ENCODE assay signal across 1 cellular context in genomic region chr15:31869640-31870335, GRCh38.
TF ChIP-seq lines count a peak whose summit lies in the region.

No MANE protein-coding gene starts in this region.

TF ChIP-seq in SK-N-SH, 30 proteins besides CTCF, POLR2A, EP300 and RAD21 (continued from another document):
- TF ChIP-seq USF2 (IDR thresholded peaks at IDR 0.05; ENCODE audit: borderline replicate concordance, low read depth, low read length) (no peak), POLR2AphosphoS5 (IDR thresholded peaks at IDR 0.05; ENCODE audit: low read depth, low read length) (no peak), RFX5 (IDR thresholded peaks at IDR 0.05; ENCODE audit: low read length) (no peak), IRF3 (IDR thresholded peaks at IDR 0.05; ENCODE audit: low read depth, low read length) (no peak), GABPA (IDR thresholded peaks at IDR 0.05; ENCODE audit: low read depth) (no peak), MXI1 (IDR thresholded peaks at IDR 0.05; ENCODE audit: low read depth, low read length) (no peak), FOSL2 (IDR thresholded peaks at IDR 0.05; ENCODE audit: borderline replicate concordance, low read depth) (no peak), SIN3A (IDR thresholded peaks at IDR 0.05; ENCODE audit: borderline replicate concordance, low read depth, low read length) (no peak), NFIC (IDR thresholded peaks at IDR 0.05; ENCODE audit: borderline replicate concordance) (no peak), NRF1 (IDR thresholded peaks at IDR 0.05; ENCODE audit: low read depth, low read length) (no peak), TEAD4 (IDR thresholded peaks at IDR 0.05; ENCODE audit: borderline replicate concordance, insufficient read depth) (no peak), RCOR1 (IDR thresholded peaks at IDR 0.05; ENCODE audit: low read length) (no peak), TCF12 (IDR thresholded peaks at IDR 0.05) (no peak)
